Comparison of ENCODE assay signal across 31 cellular contexts in the genomic region with DNA sequence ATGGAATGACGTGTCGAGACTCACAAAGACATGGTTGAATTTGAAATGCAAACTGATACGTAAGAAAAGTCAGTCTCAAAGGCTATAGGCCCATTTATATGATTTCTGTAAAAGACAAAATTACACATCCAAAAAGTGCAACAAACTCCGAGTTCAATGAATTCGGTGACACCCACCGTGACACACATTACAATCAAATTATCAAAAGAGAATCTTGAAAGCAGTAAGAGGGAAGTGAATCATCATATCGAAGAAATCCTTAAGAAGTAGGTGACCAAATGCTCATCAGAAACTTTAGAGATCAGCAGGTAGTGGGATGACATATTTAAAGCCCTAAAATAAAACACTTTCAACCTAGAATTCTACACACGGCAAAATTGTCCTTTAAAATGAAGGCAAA. TPM values are rescaled to one million over a fixed set of nuclear protein-coding genes. Genes with fewer than 3 reads are reported as not detected.
"Had no signal": no experiment of that assay in that cellular context is flagged by ENCODE, and none has a peak within 500 bp of the region (broad histone marks: within the 10 kb centered on the region; RNA-seq: fewer than 3 reads in every experiment).

No MANE protein-coding gene starts in this region.

- H3K9me3 Mint-ChIP-seq: activated naive CD4-positive, alpha-beta T cell treated with anti-CD3 and anti-CD28 coated beads, Interleukin-2, amount 10 ng/mL, durations not matched to agents 7 days and 5 days; neural progenitor cell; T-helper 1 cell treated with Interleukin-12 subunit alpha and Interleukin-12 subunit beta and Interleukin-4 antibody, amounts not matched to agents 30 μg/mL and 1 μg/mL, for 36 hours had no signal

- H3K4me3 Mint-ChIP-seq: activated naive CD4-positive, alpha-beta T cell treated with anti-CD3 and anti-CD28 coated beads, Interleukin-2, amount 10 ng/mL, durations not matched to agents 7 days and 5 days; natural killer cell; neural progenitor cell; stimulated activated naive B cell treated with anti-CD40 and anti-IgM and Interleukin-4, amounts not matched to agents 10 μg/mL and 1 μg/mL and 100 μg/mL, for 72 hours; T-helper 1 cell treated with Interleukin-12 subunit alpha and Interleukin-12 subunit beta and Interleukin-4 antibody, amounts not matched to agents 30 μg/mL and 1 μg/mL, for 36 hours had no signal

- H3K27ac Mint-ChIP-seq: activated naive CD4-positive, alpha-beta T cell treated with anti-CD3 and anti-CD28 coated beads, Interleukin-2, amount 10 ng/mL, durations not matched to agents 7 days and 5 days; natural killer cell; neural progenitor cell; stimulated activated naive B cell treated with anti-CD40 and anti-IgM and Interleukin-4, amounts not matched to agents 10 μg/mL and 1 μg/mL and 100 μg/mL, for 72 hours; T-helper 1 cell treated with Interleukin-12 subunit alpha and Interleukin-12 subunit beta and Interleukin-4 antibody, amounts not matched to agents 30 μg/mL and 1 μg/mL, for 36 hours had no signal

- H3K4me3 ChIP-seq: heart left ventricle, left lung, lower lobe of right lung, neural progenitor cell, psoas muscle, tibial nerve had no signal

- H3K36me3 ChIP-seq: heart left ventricle, left lung, lower lobe of right lung, neural progenitor cell, tibial nerve had no signal

- H2AFZ ChIP-seq: neural progenitor cell, parathyroid adenoma had no signal

- H3K79me2 ChIP-seq: parathyroid adenoma had no signal

- DNase-seq: activated CD4-positive, alpha-beta T cell treated with anti-CD3 and anti-CD28 coated beads for 48 hours; activated CD4-positive, alpha-beta T cell treated with anti-CD3 and anti-CD28 coated beads, Interleukin-2, amount 50 U/mL, for 48 hours; activated CD8-positive, alpha-beta memory T cell treated with anti-CD3 and anti-CD28 coated beads for 24 hours; activated gamma-delta T cell; activated naive CD4-positive, alpha-beta T cell treated with anti-CD3 and anti-CD28 coated beads, Interleukin-2, amount 10 ng/mL, durations not matched to agents 7 days and 5 days; amygdala; dermis blood vessel endothelial cell; effector CD4-positive, alpha-beta T cell; erythroblast; foreskin fibroblast; heart left ventricle; kidney glomerular epithelial cell; left lung; lower lobe of right lung; natural killer cell; occipital lobe; psoas muscle; stimulated activated CD4-positive, alpha-beta T cell treated with anti-CD3 and anti-CD28 coated beads, Interleukin-15, amount 100 ng/mL, for 24 hours; stimulated activated CD4-positive, alpha-beta T cell treated with anti-CD3 and anti-CD28 coated beads, Interleukin-2, amount 100 ng/mL, for 24 hours; stimulated activated naive B cell treated with anti-CD40 and anti-IgM and Interleukin-4, amounts not matched to agents 10 μg/mL and 1 μg/mL and 100 μg/mL, for 72 hours; T-helper 9 cell had no signal

- H3K4me1 ChIP-seq: heart left ventricle, left lung, lower lobe of right lung, neural progenitor cell, parathyroid adenoma, psoas muscle, tibial nerve had no signal

- ATAC-seq: activated CD4-positive, CD25-positive, alpha-beta regulatory T cell treated with anti-CD3 and anti-CD28 coated beads, Interleukin-2, amount 50 U/mL, for 24 hours; heart left ventricle; left lung; lower lobe of right lung; natural killer cell; psoas muscle; stimulated activated naive B cell treated with anti-CD40 and anti-IgM and Interleukin-4, amounts not matched to agents 10 μg/mL and 1 μg/mL and 100 μg/mL, for 72 hours had no signal

- H3K27ac ChIP-seq: heart left ventricle, left lung, lower lobe of right lung, neural progenitor cell, parathyroid adenoma, psoas muscle, tibial nerve, VCaP had no signal

- H3K27me3 Mint-ChIP-seq: activated naive CD4-positive, alpha-beta T cell treated with anti-CD3 and anti-CD28 coated beads, Interleukin-2, amount 10 ng/mL, durations not matched to agents 7 days and 5 days had no signal

- H3K9ac ChIP-seq: neural progenitor cell, parathyroid adenoma had no signal

- H3K36me3 Mint-ChIP-seq: activated naive CD4-positive, alpha-beta T cell treated with anti-CD3 and anti-CD28 coated beads, Interleukin-2, amount 10 ng/mL, durations not matched to agents 7 days and 5 days; natural killer cell; neural progenitor cell; stimulated activated naive B cell treated with anti-CD40 and anti-IgM and Interleukin-4, amounts not matched to agents 10 μg/mL and 1 μg/mL and 100 μg/mL, for 72 hours had no signal

- H3K27me3 ChIP-seq: heart left ventricle, left lung, neural progenitor cell, tibial nerve had no signal

- H3K9me3 ChIP-seq: heart left ventricle, left lung, lower lobe of right lung, psoas muscle, tibial nerve had no signal

- H3K4me1 Mint-ChIP-seq: activated naive CD4-positive, alpha-beta T cell treated with anti-CD3 and anti-CD28 coated beads, Interleukin-2, amount 10 ng/mL, durations not matched to agents 7 days and 5 days; natural killer cell; neural progenitor cell; stimulated activated naive B cell treated with anti-CD40 and anti-IgM and Interleukin-4, amounts not matched to agents 10 μg/mL and 1 μg/mL and 100 μg/mL, for 72 hours had no signal

- H3K4me2 ChIP-seq: neural progenitor cell had no signal

- FAIRE-seq: colon had no signal

RNA-seq across cellular contexts. Expression of gene SPRR2E, which starts 5.3 kb away (rescaled TPM):
- total RNA-seq: dermis blood vessel endothelial cell, heart left ventricle, left lung, lower lobe of right lung, mononuclear cell, natural killer cell, occipital lobe, psoas muscle, temporal lobe, tibial nerve, ureter had no signal

RNA-seq across cellular contexts. Expression of gene SPRR2F, which starts 13.7 kb away (rescaled TPM):
- total RNA-seq: dermis blood vessel endothelial cell, left lung, lower lobe of right lung, mononuclear cell, natural killer cell, occipital lobe, psoas muscle, temporal lobe, tibial nerve, ureter had no signal
- polyA plus RNA-seq: heart left ventricle, psoas muscle had no signal

RNA-seq across cellular contexts. Expression of gene SPRR2B, which starts 28.2 kb away (rescaled TPM):
- total RNA-seq: dermis blood vessel endothelial cell, heart left ventricle, left lung, lower lobe of right lung, mononuclear cell, natural killer cell, occipital lobe, psoas muscle, temporal lobe, tibial nerve, ureter had no signal
- polyA plus RNA-seq: heart left ventricle, psoas muscle had no signal

RNA-seq across cellular contexts. Expression of gene SPRR2A, which starts 42.3 kb away (rescaled TPM):
- total RNA-seq: dermis blood vessel endothelial cell, heart left ventricle, left lung, lower lobe of right lung, mononuclear cell, natural killer cell, occipital lobe, temporal lobe, tibial nerve had no signal

RNA-seq across cellular contexts. Expression of gene SPRR2G, which starts 51.0 kb away (rescaled TPM):
- total RNA-seq: dermis blood vessel endothelial cell, heart left ventricle, left lung, lower lobe of right lung, mononuclear cell, natural killer cell, occipital lobe, psoas muscle, temporal lobe, tibial nerve, ureter had no signal
- polyA plus RNA-seq: heart left ventricle, psoas muscle had no signal
